In genomic region chr16:14927777-14928714, GRCh38 we compare ENCODE assay signal across 8 cellular contexts. TPM values are rescaled to one million over a fixed set of nuclear protein-coding genes. Genes with fewer than 3 reads are reported as not detected.
A peak's percentile ranks its signal among the peaks of the same experiment; 100 is the strongest.
DNase-seq lines count a peak whose midpoint lies in the region; ATAC-seq and TF ChIP-seq lines count a peak whose summit lies in the region.
"Not testable (repeated sequence)": the region's sequence is repeated elsewhere in the genome, so short reads cannot be mapped to it uniquely, and the experiment has no call there.

No MANE protein-coding gene starts in this region.

- H3K4me3 Mint-ChIP-seq in CD14-positive monocyte, immature natural killer cell: not testable (repeated sequence)

- WGBS in adrenal gland, 4 donors: 69 to 79% (median 70%) methylated on average over 6 to 7 of the region's 31 CpGs
- no CpG with 5 or more reads among the region's 31 CpGs for WGBS in neuronal stem cell (ENCODE audit: extremely low coverage in 2 of 2, insufficient read length in 2 of 2, insufficient replicate concordance in 1 of 2), 2 donors
- 60 to 76% methylated on average over 7 to 9 of the region's 31 CpGs for whole genome bisulfite sequencing in testis, 2 donors

- H4K91ac ChIP-seq in neuronal stem cell (ENCODE audit: low read depth, low read length, poor library complexity): not testable (repeated sequence)

- in situ Hi-C loops in SK-MEL-5 (cut with HindIII; ENCODE audit: low pct_unique_long_range_greater_than_20kb, low sequenced_read_pairs): not testable (repeated sequence)

- H3K4me2 ChIP-seq in HCT116 (ENCODE audit: low read length); neuronal stem cell (ENCODE audit: insufficient read depth, low read length, poor library complexity, severe bottlenecking): not testable (repeated sequence)

- not testable (repeated sequence) for H4K20me1 ChIP-seq in HCT116 (ENCODE audit: insufficient read depth)

- not testable (repeated sequence) for H3K36me3 ChIP-seq in HCT116 (ENCODE audit: control insufficient read depth in 1 of 2, insufficient read depth in 2 of 2, low read length in 2 of 2); adrenal gland (replicated peaks in 1 of 2); neuronal stem cell (replicated peaks in 1 of 2; ENCODE audit: control insufficient read depth in 2 of 2, insufficient read depth in 2 of 2, low read length in 2 of 2); testis (ENCODE audit: low read depth, missing control alignments)

- H3K27me3 ChIP-seq in HCT116 (ENCODE audit: insufficient read depth, low read length); adrenal gland; neuronal stem cell (ENCODE audit: control insufficient read depth in 3 of 3, insufficient read depth in 3 of 3, low read depth in 1 of 3, low read length in 3 of 3); testis: not testable (repeated sequence)

- H3K9ac ChIP-seq in HCT116 (ENCODE audit: low read length); neuronal stem cell (ENCODE audit: low read depth, low read length, poor library complexity): not testable (repeated sequence)

- intact Hi-C loops in CD14-positive monocyte (cut with micrococcal nuclease); HCT116 (cut with micrococcal nuclease); adrenal gland (cut with DNase I); testis (cut with DNase I; ENCODE audit: low total_unique reads): not testable (repeated sequence)

- H4K8ac ChIP-seq in neuronal stem cell (ENCODE audit: low read depth, low read length): not testable (repeated sequence)

- not testable (repeated sequence) for H3K79me2 ChIP-seq in HCT116 (ENCODE audit: insufficient read depth, low read length)

- H3K9me2 ChIP-seq in HCT116 (ENCODE audit: insufficient read depth): not testable (repeated sequence)

- CTCF ChIA-PET in HCT116 (lab: Charles Lee): not testable (repeated sequence)

- not testable (repeated sequence) for H3K4me3 ChIP-seq in HCT116 (replicated peaks in 1 of 2; ENCODE audit: low read depth in 1 of 2, low read length in 2 of 2); adrenal gland; neuronal stem cell (ENCODE audit: low read length in 2 of 2); testis

- H3K27ac Mint-ChIP-seq in CD14-positive monocyte: peak overlapping the region in 1 of 7 donors; percentile 4
- peak overlapping the region in 4 of 6 donors; percentile 27 to 75 (median 70) for H3K27ac Mint-ChIP-seq in immature natural killer cell

- POLR2A ChIA-PET in HCT116 (lab: Charles Lee): not testable (repeated sequence)

- TF ChIP-seq RAD21 in HCT116 (IDR thresholded peaks at IDR 0.05; ENCODE audit: low read depth): not testable (repeated sequence)

- H3K4me1 ChIP-seq in HCT116 (ENCODE audit: control insufficient read depth in 1 of 2, insufficient read depth in 2 of 2, low read length in 2 of 2); adrenal gland (replicated peaks in 1 of 2); neuronal stem cell (ENCODE audit: control insufficient read depth in 2 of 2, insufficient read depth in 1 of 2, low read depth in 1 of 2, low read length in 2 of 2); testis: not testable (repeated sequence)

- not testable (repeated sequence) for H3K9me3 Mint-ChIP-seq in CD14-positive monocyte, immature natural killer cell

- H3K23ac ChIP-seq in neuronal stem cell (ENCODE audit: low read depth, low read length, poor library complexity): not testable (repeated sequence)

- RAD21 ChIA-PET in HCT116 (lab: Charles Lee; ENCODE audit: low non-redundant PET in 1 of 2, low total read pairs in 2 of 2, uncharacterized antibody in 2 of 2, unreplicated experiment in 2 of 2): not testable (repeated sequence)

- not testable (repeated sequence) for H2BK5ac ChIP-seq in neuronal stem cell (ENCODE audit: low read length)

- H2AFZ ChIP-seq in HCT116 (ENCODE audit: low read depth, low read length, poor library complexity, severe bottlenecking); neuronal stem cell (ENCODE audit: low read length): not testable (repeated sequence)

- not testable (repeated sequence) for H3K4me1 Mint-ChIP-seq in CD14-positive monocyte, immature natural killer cell

- H2AK5ac ChIP-seq in neuronal stem cell (ENCODE audit: low read depth, low read length): not testable (repeated sequence)

- H3K27me3 Mint-ChIP-seq in CD14-positive monocyte (ENCODE audit: low read depth in 3 of 3); immature natural killer cell (ENCODE audit: low read depth in 3 of 3): not testable (repeated sequence)

- not testable (repeated sequence) for BruUV-seq in HCT116 (replicated peaks; lab: Mats Ljungman, UMichigan)

- not testable (repeated sequence) for H3K18ac ChIP-seq in neuronal stem cell (ENCODE audit: low read length)

- not testable (repeated sequence) for H2BK120ac ChIP-seq in neuronal stem cell (ENCODE audit: low read depth, low read length)

- not testable (repeated sequence) for H3K79me1 ChIP-seq in neuronal stem cell (ENCODE audit: low read depth, low read length)

- H3K36me3 Mint-ChIP-seq in CD14-positive monocyte, immature natural killer cell: not testable (repeated sequence)

- TF ChIP-seq POLR2A in HCT116 (IDR thresholded peaks at IDR 0.05; ENCODE audit: borderline replicate concordance, extremely low read depth, insufficient read depth, insufficient read length); adrenal gland (IDR thresholded peaks at IDR 0.05); testis (IDR thresholded peaks at IDR 0.05): not testable (repeated sequence)

- not testable (repeated sequence) for H3K4ac ChIP-seq in neuronal stem cell (ENCODE audit: low read length)

- H3K14ac ChIP-seq in neuronal stem cell (ENCODE audit: low read length): peak overlapping the region; percentile 100

- not testable (repeated sequence) for H2BK12ac ChIP-seq in neuronal stem cell (ENCODE audit: low read length)

- ATAC-seq in HCT116 (peak; percentile 64), esophagus mucosa (peak; percentile 81)

- not testable (repeated sequence) for H3K27ac ChIP-seq in HCT116 (ENCODE audit: low read depth, low read length); adrenal gland; neuronal stem cell (replicated peaks; ENCODE audit: low read length); testis

- DNase-seq in CD14-positive monocyte (ENCODE audit: low spot score): peak; percentile 45
- not testable (repeated sequence) for DNase-seq in HCT116 (ENCODE audit: low read depth, low spot score); immature natural killer cell
- DNase-seq in SK-MEL-5 (ENCODE audit: low read depth, low spot score): peak; percentile 13
- peak in 5 of 7 donors; percentile 12 to 62 (median 30) for DNase-seq in adrenal gland
- DNase-seq in neuronal stem cell (ENCODE audit: low spot score): peak; percentile 2
- DNase-seq in testis: peak; percentile 12

- not testable (repeated sequence) for H3K9me3 ChIP-seq in HCT116 (ENCODE audit: control insufficient read depth in 1 of 2, insufficient read depth in 1 of 2, low read depth in 1 of 2, low read length in 2 of 2); adrenal gland (replicated peaks in 1 of 3); neuronal stem cell (replicated peaks in 1 of 2; ENCODE audit: control insufficient read depth in 2 of 2, insufficient read depth in 1 of 2, low read depth in 1 of 2, low read length in 2 of 2); testis

- H2BK15ac ChIP-seq in neuronal stem cell (ENCODE audit: low read length): not testable (repeated sequence)

- TF ChIP-seq CTCF in CD14-positive monocyte (IDR thresholded peaks at IDR 0.05); HCT116 (IDR thresholded peaks at IDR 0.05 in 2 of 3, conservative IDR thresholded peaks at IDR 0.05 in 1 of 3; ENCODE audit: borderline replicate concordance in 1 of 3, insufficient read depth in 1 of 3, low read depth in 2 of 3, low read length in 2 of 3); adrenal gland (IDR thresholded peaks at IDR 0.05); testis (IDR thresholded peaks at IDR 0.05): not testable (repeated sequence)

RNA-seq across cellular contexts. Expression of gene NPIPA1, which starts 9.2 kb away (rescaled TPM):
- not detected for polyA plus RNA-seq in CD14-positive monocyte
- total RNA-seq in HCT116 (2021; ENCODE audit: unreplicated experiment): 93.4 TPM
- 96.0 and 109 TPM in 2 replicates for polyA plus RNA-seq in HCT116 (2012)
- total RNA-seq in SK-MEL-5 (2014; rRNA removed; shearing (Covaris generic)): 26.2 and 26.8 TPM in 2 replicates
- polyA plus RNA-seq in SK-MEL-5 (2015; cell fraction: cytosol; rRNA removed): 31.3 and 37.1 TPM in 2 replicates
- 485 and 602 TPM in 2 replicates for polyA plus RNA-seq in SK-MEL-5 (2015; cell fraction: nucleus; rRNA removed)
- 100 to 1,000 TPM in 1 of 8 donors, 10 to 100 TPM in 7; 23.9 to 114 (median 51.4) TPM for total RNA-seq in adrenal gland
- polyA plus RNA-seq in adrenal gland: 100 to 1,000 TPM in 2 of 3 donors, 10 to 100 TPM in 1; 44.8 to 534 (median 260) TPM
- total RNA-seq in esophagus mucosa: 29.5 TPM
- polyA plus RNA-seq in immature natural killer cell: 1 to 10 TPM in 2 of 3 donors, under 1 TPM in 1; 0.55 to 4.2 (median 1.0) TPM
- polyA plus RNA-seq in neuronal stem cell (2013, experiment 1 of 2): 104 TPM
- polyA plus RNA-seq in neuronal stem cell (2013, experiment 2 of 2): 101 TPM
- 100 to 1,000 TPM; 169 to 173 TPM for total RNA-seq in testis
- 170 TPM for polyA plus RNA-seq in testis (ENCODE audit: insufficient read depth, low read depth, low replicate concordance)

RNA-seq across cellular contexts. Expression of gene PDXDC1, which starts 46.8 kb away (rescaled TPM):
- polyA plus RNA-seq in CD14-positive monocyte (10 to 100 TPM; 22.3 to 36.0 TPM), adrenal gland (10 to 100 TPM; 38.9 to 68.7 (median 57.7) TPM), immature natural killer cell (10 to 100 TPM; 14.0 to 54.1 (median 24.9) TPM), testis (ENCODE audit: insufficient read depth, low read depth, low replicate concordance) (257 TPM)
- total RNA-seq in HCT116 (2021; ENCODE audit: unreplicated experiment) (94.3 TPM), adrenal gland (10 to 100 TPM; 45.0 to 81.5 (median 72.7) TPM), esophagus mucosa (54.5 TPM), testis (100 to 1,000 TPM; 171 to 247 TPM)
- polyA plus RNA-seq in HCT116 (2012): 59.8 and 65.3 TPM in 2 replicates
- 127 and 129 TPM in 2 replicates for total RNA-seq in SK-MEL-5 (2014; rRNA removed; shearing (Covaris generic))
- polyA plus RNA-seq in SK-MEL-5 (2015; cell fraction: cytosol; rRNA removed): 117 and 141 TPM in 2 replicates
- polyA plus RNA-seq in SK-MEL-5 (2015; cell fraction: nucleus; rRNA removed): 170 and 195 TPM in 2 replicates
- polyA plus RNA-seq in neuronal stem cell (2013, experiment 1 of 2): 46.2 TPM
- polyA plus RNA-seq in neuronal stem cell (2013, experiment 2 of 2): 46.3 TPM
